22 cellular contexts compared by ENCODE assay signal in the genomic region with DNA sequence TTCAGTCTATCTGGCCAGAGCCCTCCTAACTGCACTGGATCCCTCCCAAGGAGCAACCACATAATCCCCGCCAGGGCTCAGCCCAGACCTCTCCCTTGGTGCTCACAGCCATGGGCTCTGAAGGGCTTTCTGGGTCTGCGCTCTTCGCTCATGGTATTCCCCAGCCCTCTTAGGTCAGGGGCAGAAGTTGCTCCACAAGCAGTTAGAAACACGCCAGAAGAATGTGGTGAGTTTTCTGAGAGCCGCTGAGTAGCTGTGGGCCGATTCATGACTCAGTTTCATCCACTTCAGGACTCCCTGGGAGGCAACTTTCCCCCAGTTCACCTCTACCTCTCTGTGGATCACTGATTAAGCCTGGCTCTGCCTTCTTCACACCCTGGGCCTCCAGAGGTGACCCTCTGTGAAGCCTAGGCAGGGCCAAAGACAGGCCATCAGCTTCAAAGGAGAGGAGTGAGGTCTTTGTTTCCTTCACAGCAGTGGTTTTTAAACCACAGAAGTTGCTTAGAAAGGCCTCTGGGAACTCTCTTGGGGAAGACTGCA.
DNase-seq lines count a peak whose midpoint lies in the region; ATAC-seq and TF ChIP-seq lines count a peak whose summit lies in the region.
"Had no signal": no experiment of that assay in that cellular context is flagged by ENCODE, and none has a peak within 500 bp of the region (broad histone marks: within the 10 kb centered on the region; RNA-seq: fewer than 3 reads in every experiment).

No MANE protein-coding gene starts in this region.

- H3K79me2 ChIP-seq in hepatocyte: no peaks in the 10 kb centered on the region

- POLR2A ChIA-PET in WTC11 (lab: Charles Lee): no interaction called here

- H3K9me3 Mint-ChIP-seq in WTC11: peaks cover 35% of the 10 kb centered on the region

- no peaks in the 10 kb centered on the region for H3K9me2 ChIP-seq in hepatocyte (replicated peaks; ENCODE audit: insufficient read depth)

- no peaks in the 10 kb centered on the region; the same call in none of the 2 replicates for H3K27me3 Mint-ChIP-seq in WTC11 (ENCODE audit: low read depth)
- H3K27me3 Mint-ChIP-seq: stimulated activated naive CD8-positive, alpha-beta T cell treated with anti-CD3 and anti-CD28 coated beads, Interleukin-15, amount 100 ng/mL, for 72 hours had no signal

- H2AFZ ChIP-seq in hepatocyte: no peak overlapping the region

- 90% methylated on average over 6 of the region's 6 CpGs for WGBS in hepatocyte (ENCODE audit: low lambda C conversion rate, missing lambda C conversion rate)
- WGBS in esophagus muscularis mucosa: 96% methylated on average over 6 of the region's 6 CpGs

- no peak for TF ChIP-seq POLR2A in esophagus muscularis mucosa (IDR thresholded peaks at IDR 0.05; ENCODE audit: low read depth)

- H3K4me3 ChIP-seq in astrocyte of the spinal cord (ENCODE audit: low read depth, low read length) (no peak overlapping the region), hepatocyte (no peak overlapping the region), esophagus muscularis mucosa (no peak overlapping the region)
- H3K4me3 ChIP-seq: adrenal gland, uterus had no signal

- CTCF ChIA-PET in WTC11 (lab: Charles Lee): no interaction called here

- H3K4me1 ChIP-seq in hepatocyte (ENCODE audit: insufficient read depth) (peaks cover 3% of the 10 kb centered on the region), esophagus muscularis mucosa (no peaks in the 10 kb centered on the region)
- H3K4me1 ChIP-seq: adrenal gland, uterus had no signal

- TF ChIP-seq CTCF in astrocyte of the spinal cord (IDR thresholded peaks at IDR 0.05; ENCODE audit: low read depth, low read length) (no peak), hepatocyte (IDR thresholded peaks at IDR 0.05; ENCODE audit: poor library complexity) (no peak), WTC11 (IDR thresholded peaks at IDR 0.05) (no peak), esophagus muscularis mucosa (IDR thresholded peaks at IDR 0.05) (no peak)

- H3K27me3 ChIP-seq in hepatocyte (no peaks in the 10 kb centered on the region), esophagus muscularis mucosa (no peaks in the 10 kb centered on the region)
- H3K27me3 ChIP-seq: adrenal gland, uterus had no signal

- no peak overlapping the region for H3K4me2 ChIP-seq in hepatocyte

- peaks cover 25% of the 10 kb centered on the region for H3K36me3 Mint-ChIP-seq in WTC11
- H3K36me3 Mint-ChIP-seq: IgD-negative memory B cell had no signal

- H3K4me3 Mint-ChIP-seq in WTC11: no peak overlapping the region
- H3K4me3 Mint-ChIP-seq: activated T-helper 17 cell treated with anti-CD3 and anti-CD28 coated beads, Interleukin-2, amount 50 U/mL, for 72 hours; IgD-negative memory B cell; nephron progenitor cell; stimulated activated naive CD8-positive, alpha-beta T cell treated with anti-CD3 and anti-CD28 coated beads, Interleukin-15, amount 100 ng/mL, for 72 hours; T-helper 1 cell treated with Interleukin-12 subunit alpha and Interleukin-12 subunit beta and Interleukin-4 antibody, amounts not matched to agents 30 μg/mL and 1 μg/mL, for 36 hours had no signal

- peaks cover 40% of the 10 kb centered on the region for H3K4me1 Mint-ChIP-seq in WTC11
- H3K4me1 Mint-ChIP-seq: activated T-helper 17 cell treated with anti-CD3 and anti-CD28 coated beads, Interleukin-2, amount 50 U/mL, for 72 hours; IgD-negative memory B cell; nephron progenitor cell had no signal

- peak; percentile 79 for ATAC-seq in sciatic nerve
- ATAC-seq in WTC11: no peak
- ATAC-seq: activated T-helper 17 cell treated with anti-CD3 and anti-CD28 coated beads, Interleukin-2, amount 50 U/mL, for 72 hours; stimulated activated naive CD8-positive, alpha-beta T cell treated with anti-CD3 and anti-CD28 coated beads, Interleukin-15, amount 100 ng/mL, for 72 hours had no signal

- intact Hi-C loops in sciatic nerve (cut with DNase I) (no loop called here), esophagus muscularis mucosa (cut with DNase I) (no loop called here)

- H3K36me3 ChIP-seq in hepatocyte (replicated peaks; ENCODE audit: insufficient read depth, low read depth) (no peaks in the 10 kb centered on the region), esophagus muscularis mucosa (no peaks in the 10 kb centered on the region)
- H3K36me3 ChIP-seq: adrenal gland, uterus had no signal

- no peaks in the 10 kb centered on the region for H4K20me1 ChIP-seq in hepatocyte (ENCODE audit: insufficient read depth, poor library complexity, severe bottlenecking)

- in situ Hi-C loops in astrocyte of the spinal cord (cut with HindIII; ENCODE audit: low sequenced_read_pairs): no loop called here

- no peak overlapping the region for H3K27ac ChIP-seq in hepatocyte
- no peak overlapping the region for H3K27ac ChIP-seq in esophagus muscularis mucosa (replicated peaks in 1 of 4)
- H3K27ac ChIP-seq: adrenal gland, uterus had no signal

- DNase-seq in EH (ENCODE audit: low read depth) (peak; percentile 9), astrocyte of the spinal cord (ENCODE audit: low read depth, low spot score) (peak; percentile 81), hepatocyte (ENCODE audit: low spot score) (peak; percentile 51), sciatic nerve (ENCODE audit: low spot score) (no peak), WTC11 (ENCODE audit: low spot score) (no peak), esophagus muscularis mucosa (ENCODE audit: extremely low spot score) (no peak), T-helper 9 cell (no peak)
- no peak for DNase-seq in effector CD8-positive, alpha-beta T cell (lab: John Stamatoyannopoulos, UW)
- DNase-seq: activated CD4-positive, CD25-positive, alpha-beta regulatory T cell; glutamatergic neuron; mesendoderm; NCI-H1930; NCI-H510A treated with DMSO at 0.1 percent for 48 hours; nephron progenitor cell; retina; SHP77; stimulated activated naive CD8-positive, alpha-beta T cell treated with anti-CD3 and anti-CD28 coated beads, Interleukin-15, amount 100 ng/mL, for 72 hours; uterus had no signal

- TF ChIP-seq EP300 in esophagus muscularis mucosa (IDR thresholded peaks at IDR 0.05): no peak

- H3K27ac Mint-ChIP-seq in WTC11: no peak overlapping the region
- H3K27ac Mint-ChIP-seq: activated T-helper 17 cell treated with anti-CD3 and anti-CD28 coated beads, Interleukin-2, amount 50 U/mL, for 72 hours; IgD-negative memory B cell; stimulated activated naive CD8-positive, alpha-beta T cell treated with anti-CD3 and anti-CD28 coated beads, Interleukin-15, amount 100 ng/mL, for 72 hours; T-helper 1 cell treated with Interleukin-12 subunit alpha and Interleukin-12 subunit beta and Interleukin-4 antibody, amounts not matched to agents 30 μg/mL and 1 μg/mL, for 36 hours had no signal

- H3K9me3 ChIP-seq in hepatocyte (ENCODE audit: low read depth) (no peaks in the 10 kb centered on the region), esophagus muscularis mucosa (no peaks in the 10 kb centered on the region)
- H3K9me3 ChIP-seq: uterus had no signal

TF ChIP-seq in WTC11, 78 proteins besides CTCF, POLR2A, EP300 and RAD21:
- TF ChIP-seq ESRRA (CRISPR knock-in tag; IDR thresholded peaks at IDR 0.05; ENCODE audit: borderline replicate concordance): no peak
- TF ChIP-seq ZNF219 (CRISPR knock-in tag; IDR thresholded peaks at IDR 0.05; ENCODE audit: borderline replicate concordance): no peak
- TF ChIP-seq, protein P1, sequence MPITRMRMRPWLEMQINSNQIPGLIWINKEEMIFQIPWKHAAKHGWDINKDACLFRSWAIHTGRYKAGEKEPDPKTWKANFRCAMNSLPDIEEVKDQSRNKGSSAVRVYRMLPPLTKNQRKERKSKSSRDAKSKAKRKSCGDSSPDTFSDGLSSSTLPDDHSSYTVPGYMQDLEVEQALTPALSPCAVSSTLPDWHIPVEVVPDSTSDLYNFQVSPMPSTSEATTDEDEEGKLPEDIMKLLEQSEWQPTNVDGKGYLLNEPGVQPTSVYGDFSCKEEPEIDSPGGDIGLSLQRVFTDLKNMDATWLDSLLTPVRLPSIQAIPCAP (CRISPR knock-in tag; IDR thresholded peaks at IDR 0.05): no peak
- TF ChIP-seq, protein P2, sequence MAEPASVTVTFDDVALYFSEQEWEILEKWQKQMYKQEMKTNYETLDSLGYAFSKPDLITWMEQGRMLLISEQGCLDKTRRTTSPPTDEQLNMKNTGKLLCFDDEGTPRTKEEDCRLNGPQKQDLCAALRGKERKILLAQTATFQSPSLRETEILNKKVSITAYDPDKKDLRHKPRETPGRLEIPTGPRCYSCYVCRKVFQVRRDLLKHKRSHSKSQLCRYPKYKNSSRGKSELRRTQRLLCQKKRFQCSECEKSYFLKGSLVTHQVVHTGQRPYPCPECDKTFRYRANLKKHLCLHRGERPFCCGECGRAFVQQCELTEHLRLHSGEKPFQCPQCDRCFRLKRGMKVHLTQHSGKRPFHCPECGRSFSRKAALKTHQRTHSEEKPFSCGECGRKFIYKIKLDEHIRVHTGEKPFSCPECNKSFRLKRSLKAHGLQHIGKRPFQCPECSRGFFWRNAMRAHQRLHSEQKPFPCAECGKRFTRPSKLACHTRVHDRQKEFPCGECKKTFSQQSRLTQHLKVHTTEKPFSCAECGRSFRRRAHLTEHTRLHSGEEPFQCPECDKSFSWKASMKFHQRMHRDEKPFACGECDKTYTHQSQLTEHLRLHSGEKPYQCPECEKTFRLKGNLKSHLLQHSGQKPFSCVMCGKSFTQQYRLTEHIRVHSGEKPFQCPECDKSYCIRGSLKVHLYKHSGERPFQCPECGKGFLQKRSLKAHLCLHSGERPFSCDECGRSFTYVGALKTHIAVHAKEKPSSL (CRISPR knock-in tag; conservative IDR thresholded peaks at IDR 0.05): no peak
- no peak for TF ChIP-seq SOX15 (CRISPR knock-in tag; IDR thresholded peaks at IDR 0.05)
TF ChIP-seq in WTC11: peak in this region for 0.

Comparison
In these comparisons a context has a peak if more than half of its experiments do, and no peak if none do; other contexts are left out.
1. DNase-seq: peak in EH (single experiment), astrocyte of the spinal cord (single experiment) and hepatocyte (single experiment); none in sciatic nerve (single experiment), effector CD8-positive, alpha-beta T cell (single experiment), WTC11 (single experiment), esophagus muscularis mucosa (single experiment) and T-helper 9 cell (single experiment).